In the genomic region with DNA sequence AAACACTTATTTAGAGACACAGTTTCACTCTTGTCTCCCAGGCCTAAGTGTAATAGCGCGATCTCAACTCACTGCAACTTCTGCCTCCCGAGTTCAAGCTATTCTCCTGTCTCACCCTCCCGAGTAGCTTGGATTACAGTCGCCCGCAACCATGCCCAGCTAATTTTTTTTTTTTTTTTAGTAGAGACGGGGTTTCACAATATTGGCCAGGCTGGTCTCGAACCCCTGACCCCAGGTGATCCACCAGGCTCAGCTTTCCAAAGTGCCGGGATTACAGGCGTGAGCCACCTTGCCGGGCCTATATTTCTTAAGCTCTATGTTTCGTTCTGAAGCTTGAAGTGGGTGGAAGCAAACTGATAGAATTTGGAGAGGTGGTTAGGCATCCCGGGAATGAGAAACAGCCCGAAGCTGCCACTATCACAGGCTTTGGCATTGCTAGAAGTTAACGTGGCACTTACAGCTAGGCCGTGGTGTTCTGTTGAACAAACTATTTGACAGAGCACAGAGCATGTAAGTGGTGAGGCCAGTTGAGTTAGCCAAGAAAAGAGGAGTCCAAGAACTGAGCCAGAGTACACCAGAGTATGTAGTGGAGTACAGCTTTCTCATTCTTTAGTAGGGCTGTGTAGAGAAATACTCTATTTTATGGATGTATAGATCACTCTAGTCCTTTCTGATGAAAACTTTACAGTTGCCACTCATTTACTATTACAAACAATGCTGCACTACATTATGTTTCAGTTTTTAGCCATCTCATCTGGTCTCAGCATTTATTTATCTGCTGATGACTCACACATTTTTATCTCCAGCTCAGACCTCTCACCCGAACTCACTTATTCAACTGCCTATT, we compare ENCODE assay signal across 8 cellular contexts.
DNase-seq lines count a peak whose midpoint lies in the region; ATAC-seq and TF ChIP-seq lines count a peak whose summit lies in the region.

No MANE protein-coding gene starts in this region.

- no TSS peak for BruUV-seq in HCT116 (replicated peaks; lab: Mats Ljungman, UMichigan)

- H3K4me1 ChIP-seq in HCT116 (ENCODE audit: control insufficient read depth in 1 of 2, insufficient read depth in 2 of 2, low read length in 2 of 2) = peaks cover 47 to 86% of the 10 kb centered on the region in 2 experiments

- H4K20me1 ChIP-seq in HCT116 (ENCODE audit: insufficient read depth) = no peaks in the 10 kb centered on the region

- H3K27ac Mint-ChIP-seq in T-helper 1 cell treated with Interleukin-12 subunit alpha and Interleukin-12 subunit beta and Interleukin-4 antibody, amounts not matched to agents 30 μg/mL and 1 μg/mL, for 36 hours = peak overlapping the region; percentile 94
- H3K27ac Mint-ChIP-seq in progenitor cell of endocrine pancreas = peak overlapping the region; percentile 98

- TF ChIP-seq POLR2A in HCT116 (IDR thresholded peaks at IDR 0.05; ENCODE audit: borderline replicate concordance, extremely low read depth, insufficient read depth, insufficient read length) = no peak

- POLR2A ChIA-PET in HCT116 (lab: Charles Lee) = interaction anchor here (0.7 to 9.7 kb wide), 22 partner anchors 7 to 1108 kb away, joined by 3 to 227 read pairs (median 8); partner anchors contain the start of gene HFE

- H3K27me3 ChIP-seq in HCT116 (ENCODE audit: insufficient read depth, low read length) = no peaks in the 10 kb centered on the region

- no peak for ATAC-seq in HCT116
- no peak for ATAC-seq in GM18517 (IDR thresholded peaks at IDR 0.05; ENCODE audit: unreplicated experiment)
- no peak for ATAC-seq in HG02885 (IDR thresholded peaks at IDR 0.05; ENCODE audit: poor library complexity, unreplicated experiment)
- no peak for ATAC-seq in HG02571 (IDR thresholded peaks at IDR 0.05; ENCODE audit: unreplicated experiment)

- no peaks in the 10 kb centered on the region for H3K9me2 ChIP-seq in HCT116 (ENCODE audit: insufficient read depth)

- H3K4me3 ChIP-seq in HCT116 (replicated peaks in 1 of 2; ENCODE audit: low read depth in 1 of 2, low read length in 2 of 2) = peak overlapping the region; percentile 52 to 66; a peak in 3 of 4 replicates
- no peak overlapping the region for H3K4me3 ChIP-seq in fibroblast of pulmonary artery (replicated peaks; ENCODE audit: low read depth, low read length)

- no peaks in the 10 kb centered on the region for H3K79me2 ChIP-seq in HCT116 (ENCODE audit: insufficient read depth, low read length)

- peak overlapping the region; percentile 98 for H3K27ac ChIP-seq in HCT116 (ENCODE audit: low read depth, low read length)

- TF ChIP-seq CTCF in HCT116 (IDR thresholded peaks at IDR 0.05 in 2 of 3, conservative IDR thresholded peaks at IDR 0.05 in 1 of 3; ENCODE audit: borderline replicate concordance in 1 of 3, insufficient read depth in 1 of 3, low read depth in 2 of 3, low read length in 2 of 3) (no peak), fibroblast of pulmonary artery (IDR thresholded peaks at IDR 0.05; ENCODE audit: low read length, missing control alignments) (no peak), progenitor cell of endocrine pancreas (IDR thresholded peaks at IDR 0.05; ENCODE audit: unreplicated experiment) (no peak)

- CTCF ChIA-PET in HCT116 (lab: Charles Lee) = interaction anchor here (1.0 to 2.2 kb wide), 7 partner anchors 10 to 78 kb away, joined by 3 to 10 read pairs (median 5); a partner anchor contains a TSS

- peaks cover 83% of the 10 kb centered on the region for H3K4me1 Mint-ChIP-seq in T-helper 1 cell treated with Interleukin-12 subunit alpha and Interleukin-12 subunit beta and Interleukin-4 antibody, amounts not matched to agents 30 μg/mL and 1 μg/mL, for 36 hours (ENCODE audit: low read depth)
- H3K4me1 Mint-ChIP-seq in progenitor cell of endocrine pancreas (ENCODE audit: low read depth) = peaks cover 64% of the 10 kb centered on the region

- DNase-seq in HCT116 (ENCODE audit: low read depth, low spot score) (no peak), fibroblast of pulmonary artery (ENCODE audit: low read depth) (peak; percentile 83), progenitor cell of endocrine pancreas (ENCODE audit: low spot score, unreplicated experiment) (no peak), GDM1 (lab: John Stamatoyannopoulos, UW) (no peak)

- H2AFZ ChIP-seq in HCT116 (ENCODE audit: low read depth, low read length, poor library complexity, severe bottlenecking) = no peak overlapping the region

- H3K9me3 ChIP-seq in HCT116 (ENCODE audit: control insufficient read depth in 1 of 2, insufficient read depth in 1 of 2, low read depth in 1 of 2, low read length in 2 of 2) = no peaks in the 10 kb centered on the region

- H3K27me3 Mint-ChIP-seq in T-helper 1 cell treated with Interleukin-12 subunit alpha and Interleukin-12 subunit beta and Interleukin-4 antibody, amounts not matched to agents 30 μg/mL and 1 μg/mL, for 36 hours (ENCODE audit: low read depth) = peaks cover 4% of the 10 kb centered on the region
- H3K27me3 Mint-ChIP-seq in progenitor cell of endocrine pancreas = no peaks in the 10 kb centered on the region

- intact Hi-C loops in HCT116 (cut with micrococcal nuclease) = no loop called here

- H3K36me3 Mint-ChIP-seq in T-helper 1 cell treated with Interleukin-12 subunit alpha and Interleukin-12 subunit beta and Interleukin-4 antibody, amounts not matched to agents 30 μg/mL and 1 μg/mL, for 36 hours (ENCODE audit: low read depth) = no peaks in the 10 kb centered on the region
- H3K36me3 Mint-ChIP-seq in progenitor cell of endocrine pancreas (ENCODE audit: insufficient read depth) = no peaks in the 10 kb centered on the region

- TF ChIP-seq RAD21 in HCT116 (IDR thresholded peaks at IDR 0.05; ENCODE audit: low read depth) = no peak

- H3K4me2 ChIP-seq in HCT116 (ENCODE audit: low read length) = peak overlapping the region; percentile 91

- peak overlapping the region; percentile 80 for H3K9ac ChIP-seq in HCT116 (ENCODE audit: low read length)

- peak overlapping the region; percentile 84 for H3K4me3 Mint-ChIP-seq in T-helper 1 cell treated with Interleukin-12 subunit alpha and Interleukin-12 subunit beta and Interleukin-4 antibody, amounts not matched to agents 30 μg/mL and 1 μg/mL, for 36 hours
- peak overlapping the region; percentile 89 for H3K4me3 Mint-ChIP-seq in progenitor cell of endocrine pancreas (ENCODE audit: low read depth)

- no peaks in the 10 kb centered on the region for H3K9me3 Mint-ChIP-seq in T-helper 1 cell treated with Interleukin-12 subunit alpha and Interleukin-12 subunit beta and Interleukin-4 antibody, amounts not matched to agents 30 μg/mL and 1 μg/mL, for 36 hours
- no peaks in the 10 kb centered on the region for H3K9me3 Mint-ChIP-seq in progenitor cell of endocrine pancreas (ENCODE audit: low read depth)

- RAD21 ChIA-PET in HCT116 (lab: Charles Lee; ENCODE audit: low non-redundant PET in 1 of 2, low total read pairs in 2 of 2, uncharacterized antibody in 2 of 2, unreplicated experiment in 2 of 2) = no interaction called here

- H3K36me3 ChIP-seq in HCT116 (ENCODE audit: control insufficient read depth in 1 of 2, insufficient read depth in 2 of 2, low read length in 2 of 2) = no peaks in the 10 kb centered on the region

TF ChIP-seq in HCT116, 20 proteins besides CTCF, POLR2A, EP300 and RAD21 (continues in another document):
- TF ChIP-seq ZNF274 (IDR thresholded peaks at IDR 0.05; ENCODE audit: low read depth, low read length) (no peak), CBX3 (IDR thresholded peaks at IDR 0.05; ENCODE audit: low read depth) (no peak), ZBTB33 (IDR thresholded peaks at IDR 0.05; ENCODE audit: extremely low read depth, insufficient replicate concordance, low read length) (no peak), EZH2 (IDR thresholded peaks at IDR 0.05) (no peak), EGR1 (IDR thresholded peaks at IDR 0.05; ENCODE audit: low read depth) (no peak), SP1 (IDR thresholded peaks at IDR 0.05; ENCODE audit: low read depth) (no peak), CEBPB (IDR thresholded peaks at IDR 0.05; ENCODE audit: low read depth) (no peak), ZFX (IDR thresholded peaks at IDR 0.05) (no peak)
- TF ChIP-seq, protein P1, sequence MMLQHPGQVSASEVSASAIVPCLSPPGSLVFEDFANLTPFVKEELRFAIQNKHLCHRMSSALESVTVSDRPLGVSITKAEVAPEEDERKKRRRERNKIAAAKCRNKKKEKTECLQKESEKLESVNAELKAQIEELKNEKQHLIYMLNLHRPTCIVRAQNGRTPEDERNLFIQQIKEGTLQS (IDR thresholded peaks at IDR 0.05) = no peak
